In the genomic region with DNA sequence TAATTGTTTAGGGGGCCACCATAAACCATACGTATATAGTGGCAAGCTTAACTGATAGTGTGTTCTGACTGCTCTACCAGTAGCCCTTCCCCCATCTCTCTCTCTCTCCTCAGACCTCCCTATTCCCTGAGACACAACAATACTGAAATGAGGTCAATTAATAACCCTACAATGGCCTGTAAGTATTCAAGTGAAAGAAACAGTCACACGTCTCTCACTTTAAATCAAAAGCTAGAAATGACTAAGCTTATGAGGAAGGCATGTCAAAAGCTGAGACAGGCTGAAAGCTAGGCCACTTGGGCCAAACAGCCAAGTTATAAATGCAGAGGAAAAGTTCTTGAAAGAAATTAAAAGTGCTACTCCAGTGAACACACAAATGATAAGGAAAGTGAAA, we compare ENCODE assay signal across 10 cellular contexts.
DNase-seq lines count a peak whose midpoint lies in the region; ATAC-seq, FAIRE-seq and TF ChIP-seq lines count a peak whose summit lies in the region.
"Had no signal": no experiment of that assay in that cellular context is flagged by ENCODE, and none has a peak within 500 bp of the region (broad histone marks: within the 10 kb centered on the region; RNA-seq: fewer than 3 reads in every experiment).

No MANE protein-coding gene starts in this region.

- DNase-seq in left colon: no peak
- no peak for DNase-seq in psoas muscle
- DNase-seq in cerebellar cortex (ENCODE audit: low spot score): no peak
- no peak for DNase-seq in D721Med (ENCODE audit: insufficient read length, low spot score)
- DNase-seq in NCI-H1417 treated with DMSO at 0.1 percent for 48 hours (lab: John Stamatoyannopoulos, UW): no peak
- DNase-seq: NCI-H187, tibial artery had no signal

- WGBS in psoas muscle, 3 donors: 89 to 93% (median 91%) methylated on average over 2 of the region's 2 CpGs

- H3K4me3 ChIP-seq in psoas muscle: no peak overlapping the region
- H3K4me3 ChIP-seq: tibial artery had no signal

- no peak for TF ChIP-seq CTCF in psoas muscle (IDR thresholded peaks at IDR 0.05)
- no peak for TF ChIP-seq CTCF in D721Med (IDR thresholded peaks at IDR 0.05; ENCODE audit: insufficient read depth, missing control alignments)

- H3K27ac ChIP-seq in psoas muscle: no peak overlapping the region
- H3K27ac ChIP-seq: tibial artery had no signal

- H3K36me3 ChIP-seq in psoas muscle (ENCODE audit: insufficient read depth in 1 of 2, low read depth in 1 of 2): no peaks in the 10 kb centered on the region
- H3K36me3 ChIP-seq: tibial artery had no signal

- H3K4me1 ChIP-seq in psoas muscle: no peaks in the 10 kb centered on the region

- no peak for FAIRE-seq in D721Med (lab: Jason Lieb, UNC)

- H3K27me3 ChIP-seq in psoas muscle (ENCODE audit: insufficient read depth in 3 of 3, low read length in 2 of 3): no peaks in the 10 kb centered on the region
- H3K27me3 ChIP-seq: tibial artery had no signal

- intact Hi-C loops in left colon (cut with DNase I, micrococcal nuclease) (no loop called here), psoas muscle (cut with DNase I) (no loop called here)

- peak; percentile 90 for ATAC-seq in GM19025 (IDR thresholded peaks at IDR 0.05; ENCODE audit: low read depth, unreplicated experiment)
- peak; percentile 84 for ATAC-seq in GM21619 (IDR thresholded peaks at IDR 0.05; ENCODE audit: unreplicated experiment)
- ATAC-seq in HG03175 (IDR thresholded peaks at IDR 0.05; ENCODE audit: unreplicated experiment): peak; percentile 77
- peak; percentile 11 for ATAC-seq in left colon
- no peak for ATAC-seq in psoas muscle

- H3K9me3 ChIP-seq in psoas muscle: no peaks in the 10 kb centered on the region
- H3K9me3 ChIP-seq: tibial artery had no signal

Comparison
In these comparisons a context has a peak if more than half of its experiments do, and no peak if none do; other contexts are left out.
1. ATAC-seq: peak in GM19025 (single experiment), GM21619 (single experiment), HG03175 (single experiment) and left colon (single experiment); none in psoas muscle (0 of 4).